Comparison of ENCODE assay signal across 8 cellular contexts in the genomic region with DNA sequence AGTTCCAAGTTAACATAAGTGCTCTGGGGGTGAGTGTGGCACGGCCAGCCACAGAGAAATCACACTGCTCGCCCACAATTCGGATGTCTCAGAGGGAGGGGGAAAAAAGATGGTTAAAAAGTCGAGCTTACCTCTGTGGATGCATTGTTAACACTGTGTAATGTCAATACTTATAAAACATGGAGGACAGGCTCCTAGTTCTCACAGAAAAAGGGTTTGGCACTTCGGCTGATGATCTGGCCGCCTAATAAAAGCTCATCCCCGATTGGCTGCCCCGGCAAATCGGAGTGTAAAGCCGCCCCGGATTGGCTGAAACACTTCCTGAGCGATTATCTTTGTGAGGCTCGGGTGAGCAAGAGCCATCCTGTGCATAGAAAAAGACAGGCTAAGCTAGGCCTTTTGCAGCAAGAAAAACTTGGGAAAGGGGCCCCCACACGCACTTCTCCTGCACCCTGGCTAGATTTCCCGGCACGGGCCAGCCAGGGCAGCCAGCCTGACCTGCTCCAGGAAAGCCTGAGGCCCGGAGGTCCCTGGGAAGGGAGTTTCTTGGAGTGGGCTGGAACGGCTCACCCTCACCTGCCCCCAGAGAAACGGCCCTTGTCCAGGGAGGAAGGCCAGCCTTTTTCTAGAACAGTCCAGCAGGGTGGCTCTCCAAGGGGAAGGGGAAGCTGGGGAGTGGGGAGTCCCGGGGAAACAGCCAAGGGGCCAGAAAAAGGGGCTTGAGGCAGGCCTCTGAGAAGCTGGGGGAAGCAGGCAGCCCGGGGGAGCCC. TPM values are rescaled to one million over a fixed set of nuclear protein-coding genes. Genes with fewer than 3 reads are reported as not detected.
A peak's percentile ranks its signal among the peaks of the same experiment; 100 is the strongest.
DNase-seq lines count a peak whose midpoint lies in the region; ATAC-seq and TF ChIP-seq lines count a peak whose summit lies in the region.

Gene ZMYND8, minus strand, starts transcription at position 174 of the 770 bp plus-strand sequence. Its CDS starts 29 bp downstream, at position 145.

- intact Hi-C loops in T-helper 1 cell treated with Interleukin-12 subunit alpha and Interleukin-12 subunit beta and Interleukin-4 antibody, amounts not matched to agents 30 ng/mL and 1 ng/mL, for 36 hours (cut with micrococcal nuclease), result loop anchor here (1.0 to 2.0 kb wide), 6 partner anchors 24 to 366 kb away; partner anchors contain the start of gene NCOA3
- intact Hi-C loops in Right ventricle myocardium superior (cut with DNase I), result no loop called here

- TF ChIP-seq POLR2A in tibial nerve (IDR thresholded peaks at IDR 0.05), result peak; percentile 57 to 69

- 6 to 8% methylated on average over 16 to 21 of the region's 21 CpGs for WGBS in tibial nerve, 2 donors

- H3K4me1 ChIP-seq in adipocyte (ENCODE audit: control insufficient read depth, insufficient read depth, low read length) (peaks cover 99% of the 10 kb centered on the region), tibial nerve (peaks cover 19 to 100% (median 96%) of the 10 kb centered on the region in 4 donors)

- H3K9ac ChIP-seq in adipocyte (ENCODE audit: low read length), result peak within 1 kb of the TSS; percentile 90

- H3K9me3 ChIP-seq in adipocyte (ENCODE audit: control insufficient read depth, low read length), result no peaks in the 10 kb centered on the region
- H3K9me3 ChIP-seq in tibial nerve, result no peaks in the 10 kb centered on the region

- H3K27ac ChIP-seq in tibial nerve, result peak within 1 kb of the TSS; percentile 92 to 100 (median 98)

- DNase-seq in GDM1 (lab: John Stamatoyannopoulos, UW) (peak; percentile 87), NCI-H1694 (lab: John Stamatoyannopoulos, UW) (peak; percentile 91), adipocyte (ENCODE audit: low read depth) (peak; percentile 86), Right ventricle myocardium superior (peak; percentile 93), pons (ENCODE audit: low spot score) (peak; percentile 99), tibial nerve (ENCODE audit: low spot score in 2 of 2) (peak; percentile 90 to 97)

- H3K36me3 ChIP-seq in adipocyte (ENCODE audit: control insufficient read depth, insufficient read depth, low read length, severe bottlenecking), result no peaks in the 10 kb centered on the region
- H3K36me3 ChIP-seq in tibial nerve, result no peaks in the 10 kb centered on the region

- no peak for TF ChIP-seq CTCF in tibial nerve (IDR thresholded peaks at IDR 0.05)

- ATAC-seq in HG02642 (IDR thresholded peaks at IDR 0.05; ENCODE audit: poor library complexity, unreplicated experiment) (peak; percentile 44), Right ventricle myocardium superior (ENCODE audit: poor library complexity) (peak; percentile 66)

- peak in 1 of 2 donors; percentile 72 for TF ChIP-seq EP300 in tibial nerve (IDR thresholded peaks at IDR 0.05)

- peak within 1 kb of the TSS; percentile 73 for H3K4me3 ChIP-seq in adipocyte (ENCODE audit: low read length)
- H3K4me3 ChIP-seq in tibial nerve, result peak within 1 kb of the TSS in 3 of 4 donors; percentile 21 to 38 (median 27)

- no peaks in the 10 kb centered on the region for H3K27me3 ChIP-seq in adipocyte (replicated peaks; ENCODE audit: control insufficient read depth, insufficient read depth, low read length)
- H3K27me3 ChIP-seq in tibial nerve, result no peaks in the 10 kb centered on the region

RNA-seq across cellular contexts. Expression of gene ZMYND8, which starts in this region (rescaled TPM):
- total RNA-seq in T-helper 1 cell treated with Interleukin-12 subunit alpha and Interleukin-12 subunit beta and Interleukin-4 antibody, amounts not matched to agents 30 ng/mL and 1 ng/mL, for 36 hours, result 51.4 and 52.3 TPM in 2 replicates
- total RNA-seq in Right ventricle myocardium superior (37.7 TPM), tibial nerve (10 to 100 TPM; 45.3 to 69.9 (median 49.8) TPM)

Comparison
In these comparisons a context has a peak if more than half of its experiments do, and no peak if none do; other contexts are left out.
1. Peak in every context shown above with its lines: DNase-seq, ATAC-seq, H3K4me3 ChIP-seq and H3K27ac ChIP-seq.